Comparison of ENCODE assay signal across 1 cellular context in genomic region chr15:64640146-64640868, GRCh38.
A peak's percentile ranks its signal among the peaks of the same experiment; 100 is the strongest.
TF ChIP-seq lines count a peak whose summit lies in the region.

No MANE protein-coding gene starts in this region.

TF ChIP-seq in HepG2, 621 proteins besides CTCF, POLR2A, EP300 and RAD21 (continued from another document and continues in another):
- TF ChIP-seq CBX5 (CRISPR knock-in tag; IDR thresholded peaks at IDR 0.05; ENCODE audit: borderline replicate concordance), result no peak; the same call in 1 of the 2 replicates
- peak; percentile 59; the same call in 1 of the 2 replicates for TF ChIP-seq HDAC2 (CRISPR knock-in tag; IDR thresholded peaks at IDR 0.05)
- TF ChIP-seq NFYC (CRISPR knock-in tag; IDR thresholded peaks at IDR 0.05), result no peak
- TF ChIP-seq TFAP4 (IDR thresholded peaks at IDR 0.05; ENCODE audit: borderline replicate concordance, low read depth), result peak; percentile 34; the same call in 1 of the 2 replicates
- TF ChIP-seq REPIN1 (CRISPR knock-in tag; IDR thresholded peaks at IDR 0.05; ENCODE audit: borderline replicate concordance, low read depth), result no peak
- peak; percentile 64; the same call in 1 of the 2 replicates for TF ChIP-seq ZNF609 (CRISPR knock-in tag; IDR thresholded peaks at IDR 0.05; ENCODE audit: borderline replicate concordance)
- no peak for TF ChIP-seq ZNF7 (CRISPR knock-in tag; IDR thresholded peaks at IDR 0.05)
- no peak for TF ChIP-seq ZNF747 (CRISPR knock-in tag; IDR thresholded peaks at IDR 0.05; ENCODE audit: borderline replicate concordance)
- no peak for TF ChIP-seq POLR2AphosphoS5 (IDR thresholded peaks at IDR 0.05; ENCODE audit: low read depth, low read length)
- peak; percentile 90 for TF ChIP-seq ZNF362 (CRISPR knock-in tag; IDR thresholded peaks at IDR 0.05; ENCODE audit: borderline replicate concordance)
- no peak for TF ChIP-seq ZSCAN5A (CRISPR knock-in tag; IDR thresholded peaks at IDR 0.05; ENCODE audit: borderline replicate concordance)
- TF ChIP-seq FOXP1 (IDR thresholded peaks at IDR 0.05), result no peak
- TF ChIP-seq FOXP1 (CRISPR knock-in tag; IDR thresholded peaks at IDR 0.05), result peak; percentile 82
- no peak for TF ChIP-seq PATZ1 (CRISPR knock-in tag; IDR thresholded peaks at IDR 0.05)
- no peak for TF ChIP-seq IRF9 (CRISPR knock-in tag; IDR thresholded peaks at IDR 0.05; ENCODE audit: borderline replicate concordance)
- TF ChIP-seq CREBL2 (CRISPR knock-in tag; IDR thresholded peaks at IDR 0.05; ENCODE audit: borderline replicate concordance), result no peak
- TF ChIP-seq PHF8 (CRISPR knock-in tag; IDR thresholded peaks at IDR 0.05), result no peak
- no peak for TF ChIP-seq SOX6 (IDR thresholded peaks at IDR 0.05)
- TF ChIP-seq SOX6 (CRISPR knock-in tag; IDR thresholded peaks at IDR 0.05), result peak; percentile 48; the same call in 1 of the 2 replicates
- 0 out of 2 replicates have a peak, but pooled peaks have one; percentile 23 for TF ChIP-seq SAP130 (CRISPR knock-in tag; IDR thresholded peaks at IDR 0.05; ENCODE audit: low read depth)
- TF ChIP-seq ZNF367 (CRISPR knock-in tag; IDR thresholded peaks at IDR 0.05; ENCODE audit: borderline replicate concordance), result no peak
- no peak for TF ChIP-seq DBP (CRISPR knock-in tag; IDR thresholded peaks at IDR 0.05; ENCODE audit: not compliant biosample characterization)
- no peak for TF ChIP-seq IKZF1 (IDR thresholded peaks at IDR 0.05)
- no peak for TF ChIP-seq ZNF275 (CRISPR knock-in tag; IDR thresholded peaks at IDR 0.05; ENCODE audit: borderline replicate concordance)
- TF ChIP-seq SMAD1 (CRISPR knock-in tag; IDR thresholded peaks at IDR 0.05; ENCODE audit: borderline replicate concordance, low read depth), result no peak
- no peak for TF ChIP-seq ZNF619 (CRISPR knock-in tag; IDR thresholded peaks at IDR 0.05)
- TF ChIP-seq SOX13 (IDR thresholded peaks at IDR 0.05), result no peak
- TF ChIP-seq SOX13 (CRISPR knock-in tag; conservative IDR thresholded peaks at IDR 0.05 in 1 of 2, IDR thresholded peaks at IDR 0.05 in 1 of 2), result peak in 1 of 2 experiments; percentile 42; a peak in 1 of 4 replicates
- no peak for TF ChIP-seq ZNF260 (CRISPR knock-in tag; IDR thresholded peaks at IDR 0.05; ENCODE audit: borderline replicate concordance, low read depth)
- TF ChIP-seq ZNF644 (CRISPR knock-in tag; IDR thresholded peaks at IDR 0.05; ENCODE audit: low read depth), result peak; percentile 69; the same call in 1 of the 2 replicates
- peak; percentile 28; the same call in 1 of the 2 replicates for TF ChIP-seq FOXJ3 (CRISPR knock-in tag; IDR thresholded peaks at IDR 0.05; ENCODE audit: borderline replicate concordance)
- TF ChIP-seq RFXAP (CRISPR knock-in tag; IDR thresholded peaks at IDR 0.05; ENCODE audit: borderline replicate concordance), result no peak
- no peak for TF ChIP-seq PHF21A (CRISPR knock-in tag; IDR thresholded peaks at IDR 0.05)
- TF ChIP-seq DMAP1 (CRISPR knock-in tag; IDR thresholded peaks at IDR 0.05), result no peak
- no peak for TF ChIP-seq TBX2 (CRISPR knock-in tag; IDR thresholded peaks at IDR 0.05; ENCODE audit: borderline replicate concordance)
- no peak for TF ChIP-seq ZNF33B (CRISPR knock-in tag; IDR thresholded peaks at IDR 0.05)
- TF ChIP-seq ZMYM3 (CRISPR knock-in tag; IDR thresholded peaks at IDR 0.05), result peak; percentile 70; the same call in 1 of the 2 replicates
- TF ChIP-seq HOXA9 (CRISPR knock-in tag; IDR thresholded peaks at IDR 0.05; ENCODE audit: borderline replicate concordance), result no peak
- TF ChIP-seq ZBTB33 (CRISPR knock-in tag; IDR thresholded peaks at IDR 0.05), result 0 out of 2 replicates have a peak, but pooled peaks have one; percentile 18
- peak; percentile 48; the same call in 1 of the 2 replicates for TF ChIP-seq MIXL1 (CRISPR knock-in tag; IDR thresholded peaks at IDR 0.05)
- peak; percentile 88 for TF ChIP-seq POGZ (CRISPR knock-in tag; IDR thresholded peaks at IDR 0.05)
- TF ChIP-seq CBX2 (IDR thresholded peaks at IDR 0.05; ENCODE audit: low read depth, low read length), result no peak
- TF ChIP-seq CBX2 (CRISPR knock-in tag; IDR thresholded peaks at IDR 0.05; ENCODE audit: low read depth), result no peak
- TF ChIP-seq CENPX (CRISPR knock-in tag; IDR thresholded peaks at IDR 0.05), result no peak
- TF ChIP-seq MXD1 (CRISPR knock-in tag; IDR thresholded peaks at IDR 0.05), result no peak
- TF ChIP-seq MAFF (IDR thresholded peaks at IDR 0.05; ENCODE audit: low read depth, low read length), result no peak
- no peak for TF ChIP-seq MZF1 (CRISPR knock-in tag; IDR thresholded peaks at IDR 0.05; ENCODE audit: borderline replicate concordance)
- TF ChIP-seq SOX5 (CRISPR knock-in tag; IDR thresholded peaks at IDR 0.05; ENCODE audit: borderline replicate concordance), result peak; percentile 34; the same call in 1 of the 2 replicates
- no peak for TF ChIP-seq ZNF253 (CRISPR knock-in tag; IDR thresholded peaks at IDR 0.05; ENCODE audit: borderline replicate concordance)
- no peak for TF ChIP-seq ZNF552 (CRISPR knock-in tag; IDR thresholded peaks at IDR 0.05; ENCODE audit: borderline replicate concordance)
- TF ChIP-seq ZNF446 (CRISPR knock-in tag; IDR thresholded peaks at IDR 0.05), result no peak
- TF ChIP-seq TBP (CRISPR knock-in tag; IDR thresholded peaks at IDR 0.05), result no peak
- TF ChIP-seq TCF7 (IDR thresholded peaks at IDR 0.05; ENCODE audit: low read depth), result no peak
- no peak for TF ChIP-seq ZNF772 (CRISPR knock-in tag; IDR thresholded peaks at IDR 0.05)
- TF ChIP-seq HNF4A (CRISPR knock-in tag; IDR thresholded peaks at IDR 0.05), result 0 out of 2 replicates have a peak, but pooled peaks have one; percentile 5
